17 cellular contexts compared by ENCODE assay signal in genomic region chr17:6078370-6078950, GRCh38. TPM values are rescaled to one million over a fixed set of nuclear protein-coding genes. Genes with fewer than 3 reads are reported as not detected.
DNase-seq lines count a peak whose midpoint lies in the region; FAIRE-seq and TF ChIP-seq lines count a peak whose summit lies in the region.
"Had no signal": no experiment of that assay in that cellular context is flagged by ENCODE, and none has a peak within 500 bp of the region (broad histone marks: within the 10 kb centered on the region; RNA-seq: fewer than 3 reads in every experiment).

No MANE protein-coding gene starts in this region.

- H3K4me1 Mint-ChIP-seq in neural progenitor cell = peaks cover 74% of the 10 kb centered on the region
- H3K4me1 Mint-ChIP-seq: CD14-positive monocyte had no signal

- peak overlapping the region; percentile 60; the same call in 1 of the 2 replicates for H3K4me2 ChIP-seq in BLaER1
- peak overlapping the region; percentile 67 for H3K4me2 ChIP-seq in neural progenitor cell

- no peak for FAIRE-seq in RCC 7860 (lab: Jason Lieb, UNC)
- FAIRE-seq: GM12878, HTR-8/SVneo had no signal

- no peak overlapping the region for H3K9ac ChIP-seq in BLaER1
- H3K9ac ChIP-seq in neural progenitor cell = no peak overlapping the region

- peaks cover 36% of the 10 kb centered on the region for H3F3A ChIP-seq in neural progenitor cell (ENCODE audit: low read depth)

- H3K27me3 ChIP-seq in BLaER1 = no peaks in the 10 kb centered on the region
- H3K27me3 ChIP-seq in SJCRH30 = no peaks in the 10 kb centered on the region
- H3K27me3 ChIP-seq in dorsolateral prefrontal cortex = no peaks in the 10 kb centered on the region
- no peaks in the 10 kb centered on the region for H3K27me3 ChIP-seq in neural progenitor cell
- H3K27me3 ChIP-seq in tibial nerve = no peaks in the 10 kb centered on the region

- H3K36me3 ChIP-seq in BLaER1 (no peaks in the 10 kb centered on the region; the same call in 1 of the 2 replicates), SJCRH30 (peaks cover 18% of the 10 kb centered on the region), neural progenitor cell (no peaks in the 10 kb centered on the region), tibial nerve (peaks cover 0 to 3% (median 0%) of the 10 kb centered on the region in 3 donors)

- peak overlapping the region; percentile 69 for H3K4me3 Mint-ChIP-seq in neural progenitor cell
- H3K4me3 Mint-ChIP-seq: CD14-positive monocyte had no signal

- no peaks in the 10 kb centered on the region for H3K9me3 ChIP-seq in BLaER1
- H3K9me3 ChIP-seq in SJCRH30 (replicated peaks) = no peaks in the 10 kb centered on the region
- H3K9me3 ChIP-seq in neural progenitor cell (ENCODE audit: low read depth) = no peaks in the 10 kb centered on the region
- H3K9me3 ChIP-seq in tibial nerve = no peaks in the 10 kb centered on the region

- H3K27ac ChIP-seq in BLaER1 = no peak overlapping the region
- H3K27ac ChIP-seq in SJCRH30 = peak overlapping the region; percentile 100
- H3K27ac ChIP-seq in dorsolateral prefrontal cortex = peak overlapping the region in 56 of 59 donors; percentile 11 to 92 (median 80)
- peak overlapping the region; percentile 84 for H3K27ac ChIP-seq in neural progenitor cell
- H3K27ac ChIP-seq in tibial nerve = no peak overlapping the region

- 76 to 80% methylated on average over 9 of the region's 9 CpGs for WGBS in tibial nerve, 2 donors

- peak overlapping the region; percentile 96 for H3K27ac Mint-ChIP-seq in neural progenitor cell
- H3K27ac Mint-ChIP-seq: CD14-positive monocyte had no signal

- TF ChIP-seq CTCF in dorsolateral prefrontal cortex (IDR thresholded peaks at IDR 0.05 in 54 of 56, conservative IDR thresholded peaks at IDR 0.05 in 2 of 56; ENCODE audit: low read depth in 1 of 56, partially characterized antibody in 56 of 56) (no peak), neural progenitor cell (IDR thresholded peaks at IDR 0.05) (no peak), tibial nerve (IDR thresholded peaks at IDR 0.05) (no peak)

- intact Hi-C loops in dorsolateral prefrontal cortex (cut with DNase I) = no loop called here

- peaks cover 33% of the 10 kb centered on the region for H4K20me1 ChIP-seq in BLaER1
- H4K20me1 ChIP-seq in neural progenitor cell (ENCODE audit: low read depth) = peaks cover 26% of the 10 kb centered on the region

- H3K4me3 ChIP-seq in BLaER1 = no peak overlapping the region
- peak overlapping the region; percentile 41 for H3K4me3 ChIP-seq in SJCRH30
- H3K4me3 ChIP-seq in dorsolateral prefrontal cortex = peak overlapping the region in 2 of 59 donors; percentile 9 to 30
- peak overlapping the region; percentile 11 for H3K4me3 ChIP-seq in neural progenitor cell
- H3K4me3 ChIP-seq in tibial nerve = no peak overlapping the region
- H3K4me3 ChIP-seq: GM12878 had no signal

- peaks cover 38% of the 10 kb centered on the region for H3K4me1 ChIP-seq in BLaER1
- peaks cover 72% of the 10 kb centered on the region for H3K4me1 ChIP-seq in SJCRH30
- peaks cover 42% of the 10 kb centered on the region for H3K4me1 ChIP-seq in neural progenitor cell
- H3K4me1 ChIP-seq in tibial nerve = no peaks in the 10 kb centered on the region

- TF ChIP-seq POLR2A in tibial nerve (IDR thresholded peaks at IDR 0.05) = no peak

- H2AFZ ChIP-seq in neural progenitor cell (replicated peaks) = no peak overlapping the region

- H3K9me3 Mint-ChIP-seq in neural progenitor cell = no peaks in the 10 kb centered on the region
- H3K9me3 Mint-ChIP-seq: CD14-positive monocyte had no signal

- peaks cover 10% of the 10 kb centered on the region for H3K27me3 Mint-ChIP-seq in neural progenitor cell (ENCODE audit: insufficient read depth, low read depth)

- peaks cover 12% of the 10 kb centered on the region for H3K36me3 Mint-ChIP-seq in neural progenitor cell
- H3K36me3 Mint-ChIP-seq: CD14-positive monocyte had no signal

- peak; percentile 85 to 91 for DNase-seq in SJCRH30
- no peak for DNase-seq in dorsolateral prefrontal cortex
- peak; percentile 70 for DNase-seq in neural progenitor cell (ENCODE audit: low spot score)
- no peak for DNase-seq in tibial nerve (ENCODE audit: low spot score in 2 of 2)
- no peak for DNase-seq in NCI-H1694 (lab: John Stamatoyannopoulos, UW)
- DNase-seq in RCC 7860 (ENCODE audit: low spot score) = no peak
- DNase-seq in cerebellar cortex (ENCODE audit: low spot score) = no peak
- DNase-seq: DMS79, NCI-H1048, NCI-H146, NCI-H748 treated with DMSO at 0.1 percent for 48 hours, Right ventricle myocardium superior had no signal

- no peak for TF ChIP-seq EP300 in tibial nerve (IDR thresholded peaks at IDR 0.05)

- H3K79me2 ChIP-seq in neural progenitor cell (ENCODE audit: low read depth) = peaks cover 21% of the 10 kb centered on the region

RNA-seq across cellular contexts. Expression of gene WSCD1, which starts 8.3 kb away (rescaled TPM):
- 99.1 and 101 TPM in 2 replicates for total RNA-seq in SJCRH30 (2014; rRNA removed; shearing (Covaris generic))
- total RNA-seq in dorsolateral prefrontal cortex (10 to 100 TPM; 15.2 to 61.6 (median 26.2) TPM), neural progenitor cell (ENCODE audit: low replicate concordance) (20.2 and 41.3 TPM in 2 replicates), tibial nerve (1 to 10 TPM in 3 of 4 donors, under 1 TPM in 1; 0.21 to 5.7 (median 1.6) TPM)
- total RNA-seq: G401, GM12878 had no signal

Comparison
In these comparisons a context has a peak if more than half of its experiments do, and no peak if none do; other contexts are left out.
1. H3K27ac ChIP-seq: peak in SJCRH30 (single experiment), dorsolateral prefrontal cortex (56 of 59) and neural progenitor cell (single experiment); none in BLaER1 (single experiment) and tibial nerve (0 of 4).
2. H3K4me3 ChIP-seq: peak in SJCRH30 (single experiment) and neural progenitor cell (single experiment); none in BLaER1 (single experiment) and tibial nerve (0 of 4).
3. DNase-seq: peak in SJCRH30 (2 of 2) and neural progenitor cell (single experiment); none in dorsolateral prefrontal cortex (0 of 10), tibial nerve (0 of 2), NCI-H1694 (single experiment), RCC 7860 (single experiment) and cerebellar cortex (single experiment).